26 cellular contexts compared by ENCODE assay signal in the genomic region with DNA sequence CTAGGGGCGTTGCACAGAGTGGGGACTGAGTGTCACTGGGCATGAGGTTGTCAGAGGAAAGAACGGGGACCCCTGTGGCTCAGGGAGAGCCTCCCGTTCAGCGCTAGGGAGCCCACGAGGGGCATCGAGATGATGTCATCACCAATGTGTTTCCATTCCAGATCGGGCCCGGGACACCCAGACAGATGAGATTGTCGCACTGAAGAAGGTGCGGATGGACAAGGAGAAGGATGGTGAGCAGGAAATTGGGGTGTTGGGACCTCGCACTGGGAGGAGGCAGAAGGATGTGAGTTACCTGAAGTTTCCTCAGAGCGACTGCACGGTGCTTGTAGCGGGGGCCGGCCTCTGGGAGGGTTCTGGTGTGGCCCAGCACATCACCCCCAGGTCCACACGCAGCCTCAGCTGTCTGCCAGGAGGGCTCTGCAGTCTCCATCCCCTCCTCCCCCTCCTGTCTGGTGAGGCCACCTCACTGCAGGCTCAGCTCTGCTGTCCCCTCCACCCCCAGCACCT. TPM values are rescaled to one million over a fixed set of nuclear protein-coding genes. Genes with fewer than 3 reads are reported as not detected.
DNase-seq lines count a peak whose midpoint lies in the region; ATAC-seq and TF ChIP-seq lines count a peak whose summit lies in the region.
"Had no signal": no experiment of that assay in that cellular context is flagged by ENCODE, and none has a peak within 500 bp of the region (broad histone marks: within the 10 kb centered on the region; RNA-seq: fewer than 3 reads in every experiment).

No MANE protein-coding gene starts in this region.

- no peaks in the 10 kb centered on the region for H3K9me3 ChIP-seq in spleen
- H3K9me3 ChIP-seq: sigmoid colon, SJSA1, tibial nerve had no signal

- H3K4me1 ChIP-seq in spleen, result peaks cover 7 to 43% (median 19%) of the 10 kb centered on the region in 6 donors

- H3K4me3 Mint-ChIP-seq in stimulated activated naive CD8-positive, alpha-beta T cell treated with anti-CD3 and anti-CD28 coated beads, Interleukin-15, amount 100 ng/mL, for 72 hours, result no peak overlapping the region
- H3K4me3 Mint-ChIP-seq in stimulated activated effector memory CD8-positive, alpha-beta T cell treated with anti-CD3 and anti-CD28 coated beads, Interleukin-12 subunit alpha, Interleukin-12 subunit beta, amount 100 ng/mL, for 72 hours, result no peak overlapping the region
- H3K4me3 Mint-ChIP-seq: activated CD8-positive, alpha-beta T cell treated with anti-CD3 and anti-CD28 coated beads, Interleukin-2, amount 10 ng/mL, durations not matched to agents 7 days and 5 days; activated naive CD8-positive, alpha-beta T cell treated with anti-CD3 and anti-CD28 coated beads, Interleukin-2, amount 50 U/mL, for 24 hours; HFFc6; T-cell had no signal

- TF ChIP-seq POLR2A in spleen (IDR thresholded peaks at IDR 0.05), result no peak

- WGBS in spleen, 5 donors, result 92 to 94% (median 93%) methylated on average over 16 of the region's 16 CpGs

- intact Hi-C loops in spleen (cut with DNase I; ENCODE audit: low total_unique reads), result no loop called here

- H3K27ac ChIP-seq in spleen, result no peak overlapping the region
- H3K27ac ChIP-seq: epithelial cell of prostate, sigmoid colon, SJSA1, tibial nerve had no signal

- no peaks in the 10 kb centered on the region for H3K27me3 Mint-ChIP-seq in stimulated activated naive CD8-positive, alpha-beta T cell treated with anti-CD3 and anti-CD28 coated beads, Interleukin-15, amount 100 ng/mL, for 72 hours
- H3K27me3 Mint-ChIP-seq: activated naive CD8-positive, alpha-beta T cell treated with anti-CD3 and anti-CD28 coated beads, Interleukin-2, amount 50 U/mL, for 24 hours; progenitor cell of endocrine pancreas; T-cell had no signal

- H3K4me1 Mint-ChIP-seq in stimulated activated naive CD8-positive, alpha-beta T cell treated with anti-CD3 and anti-CD28 coated beads, Interleukin-15, amount 100 ng/mL, for 72 hours, result peaks cover 33% of the 10 kb centered on the region
- peaks cover 37% of the 10 kb centered on the region for H3K4me1 Mint-ChIP-seq in stimulated activated effector memory CD8-positive, alpha-beta T cell treated with anti-CD3 and anti-CD28 coated beads, Interleukin-12 subunit alpha, Interleukin-12 subunit beta, amount 100 ng/mL, for 72 hours

- H3K9me3 Mint-ChIP-seq in stimulated activated naive CD8-positive, alpha-beta T cell treated with anti-CD3 and anti-CD28 coated beads, Interleukin-15, amount 100 ng/mL, for 72 hours, result no peaks in the 10 kb centered on the region
- no peaks in the 10 kb centered on the region for H3K9me3 Mint-ChIP-seq in stimulated activated effector memory CD8-positive, alpha-beta T cell treated with anti-CD3 and anti-CD28 coated beads, Interleukin-12 subunit alpha, Interleukin-12 subunit beta, amount 100 ng/mL, for 72 hours
- H3K9me3 Mint-ChIP-seq: activated naive CD8-positive, alpha-beta T cell treated with anti-CD3 and anti-CD28 coated beads, Interleukin-2, amount 50 U/mL, for 24 hours; HFFc6; T-cell had no signal

- no peaks in the 10 kb centered on the region for H3K27me3 ChIP-seq in spleen (replicated peaks in 1 of 7)
- H3K27me3 ChIP-seq: sigmoid colon, SJSA1, tibial nerve had no signal

- TF ChIP-seq CTCF in spleen (IDR thresholded peaks at IDR 0.05 in 8 of 11, conservative IDR thresholded peaks at IDR 0.05 in 3 of 11), result no peak

- no peak for ATAC-seq in stimulated activated naive CD8-positive, alpha-beta T cell treated with anti-CD3 and anti-CD28 coated beads, Interleukin-15, Interleukin-2, amounts not matched to agents 100 U/mL and 50 U/mL, for 24 hours
- no peak for ATAC-seq in stimulated activated naive CD8-positive, alpha-beta T cell treated with anti-CD3 and anti-CD28 coated beads, Interleukin-15, amount 100 ng/mL, for 72 hours
- ATAC-seq in stimulated activated effector memory CD8-positive, alpha-beta T cell treated with anti-CD3 and anti-CD28 coated beads, Interleukin-12 subunit alpha, Interleukin-12 subunit beta, amount 100 ng/mL, for 72 hours, result no peak
- ATAC-seq: activated CD8-positive, alpha-beta T cell treated with anti-CD3 and anti-CD28 coated beads, Interleukin-2, amount 10 ng/mL, durations not matched to agents 7 days and 5 days; activated naive CD8-positive, alpha-beta T cell treated with anti-CD3 and anti-CD28 coated beads, Interleukin-2, amount 50 U/mL, for 24 hours; T-cell had no signal

- H3K36me3 Mint-ChIP-seq in stimulated activated effector memory CD8-positive, alpha-beta T cell treated with anti-CD3 and anti-CD28 coated beads, Interleukin-12 subunit alpha, Interleukin-12 subunit beta, amount 100 ng/mL, for 72 hours, result peaks cover 69% of the 10 kb centered on the region

- H3K27ac Mint-ChIP-seq in stimulated activated naive CD8-positive, alpha-beta T cell treated with anti-CD3 and anti-CD28 coated beads, Interleukin-15, amount 100 ng/mL, for 72 hours, result peak overlapping the region in 1 of 2 donors; percentile 88
- H3K27ac Mint-ChIP-seq in stimulated activated effector memory CD8-positive, alpha-beta T cell treated with anti-CD3 and anti-CD28 coated beads, Interleukin-12 subunit alpha, Interleukin-12 subunit beta, amount 100 ng/mL, for 72 hours, result no peak overlapping the region
- H3K27ac Mint-ChIP-seq: activated CD8-positive, alpha-beta T cell treated with anti-CD3 and anti-CD28 coated beads, Interleukin-2, amount 10 ng/mL, durations not matched to agents 7 days and 5 days; activated naive CD8-positive, alpha-beta T cell treated with anti-CD3 and anti-CD28 coated beads, Interleukin-2, amount 50 U/mL, for 24 hours; HFFc6; progenitor cell of endocrine pancreas; T-cell had no signal

- H3K36me3 ChIP-seq in spleen, result peaks cover 0 to 67% (median 51%) of the 10 kb centered on the region in 6 donors

- no peak overlapping the region for H3K4me3 ChIP-seq in spleen
- H3K4me3 ChIP-seq: sigmoid colon, SJSA1, tibial nerve had no signal

- DNase-seq in stimulated activated naive CD8-positive, alpha-beta T cell treated with anti-CD3 and anti-CD28 coated beads, Interleukin-15, Interleukin-2, amounts not matched to agents 100 U/mL and 50 U/mL, for 24 hours, result peak; percentile 4
- no peak for DNase-seq in stimulated activated naive CD8-positive, alpha-beta T cell treated with anti-CD3 and anti-CD28 coated beads, Interleukin-15, amount 100 ng/mL, for 72 hours
- DNase-seq in spleen, result peak; percentile 59
- no peak for DNase-seq in stimulated activated effector memory CD8-positive, alpha-beta T cell treated with anti-CD3 and anti-CD28 coated beads, Interleukin-12 subunit alpha, Interleukin-12 subunit beta, amount 100 ng/mL, for 72 hours (ENCODE audit: low spot score in 2 of 2)
- DNase-seq: activated CD4-positive, CD25-positive, alpha-beta regulatory T cell treated with anti-CD3 and anti-CD28 coated beads, Interleukin-2, amount 50 U/mL, for 72 hours; activated CD8-positive, alpha-beta T cell treated with anti-CD3 and anti-CD28 coated beads, Interleukin-2, amount 10 ng/mL, durations not matched to agents 7 days and 5 days; activated gamma-delta T cell; activated naive CD8-positive, alpha-beta T cell treated with anti-CD3 and anti-CD28 coated beads, Interleukin-2, amount 50 U/mL, for 24 hours; activated T-cell treated with anti-CD3 and anti-CD28 coated beads for 4 hours; C1 segment of cervical spinal cord; Caco-2; cerebellar nuclear complex; DMS79; GF-D8; glutamatergic neuron; HFFc6; mammary epithelial cell; NCI-H1048; NCI-H2029; sigmoid colon; stimulated activated CD4-positive, alpha-beta T cell treated with anti-CD3 and anti-CD28 coated beads, Interleukin-15, amount 100 ng/mL, for 24 hours; T-cell had no signal

RNA-seq across cellular contexts. Expression of a gene that starts 4.0 kb away (rescaled TPM):
- total RNA-seq in spleen, result 100 to 1,000 TPM in 2 of 7 donors, 10 to 100 TPM in 5; 47.6 to 114 (median 76.3) TPM
- 100 to 1,000 TPM in 2 of 3 donors, 10 to 100 TPM in 1; 74.4 to 201 (median 134) TPM for polyA plus RNA-seq in spleen

RNA-seq across cellular contexts. Expression of a gene that starts 11.1 kb away (rescaled TPM):
- total RNA-seq in spleen, result 10 to 100 TPM in 6 of 7 donors, 1 to 10 TPM in 1; 6.8 to 16.9 (median 10.5) TPM
- polyA plus RNA-seq in spleen, result 1 to 10 TPM; 4.6 to 6.3 (median 5.7) TPM

RNA-seq across cellular contexts. Expression of a gene that starts 30.3 kb away (rescaled TPM):
- total RNA-seq in spleen, result 10 to 100 TPM in 6 of 7 donors, 1 to 10 TPM in 1; 6.0 to 28.8 (median 19.2) TPM
- polyA plus RNA-seq in spleen, result 10 to 100 TPM in 2 of 3 donors, 1 to 10 TPM in 1; 7.4 to 37.2 (median 34.5) TPM

RNA-seq across cellular contexts. Expression of a gene that starts 30.9 kb away (rescaled TPM):
- 10 to 100 TPM; 59.0 to 83.7 (median 65.3) TPM for total RNA-seq in spleen
- polyA plus RNA-seq in spleen, result 10 to 100 TPM; 28.9 to 63.6 (median 42.9) TPM

RNA-seq across cellular contexts. Expression of a gene that starts 32.8 kb away (rescaled TPM):
- 1 to 10 TPM; 2.9 to 5.7 (median 4.7) TPM for total RNA-seq in spleen
- polyA plus RNA-seq in spleen, result 1 to 10 TPM; 3.8 to 7.0 (median 4.9) TPM

Comparison
In these comparisons a context has a peak if more than half of its experiments do, and no peak if none do; other contexts are left out.
1. DNase-seq: peak in stimulated activated naive CD8-positive, alpha-beta T cell treated with anti-CD3 and anti-CD28 coated beads, Interleukin-15, Interleukin-2, amounts not matched to agents 100 U/mL and 50 U/mL, for 24 hours (single experiment) and spleen (single experiment); none in stimulated activated naive CD8-positive, alpha-beta T cell treated with anti-CD3 and anti-CD28 coated beads, Interleukin-15, amount 100 ng/mL, for 72 hours (0 of 2) and stimulated activated effector memory CD8-positive, alpha-beta T cell treated with anti-CD3 and anti-CD28 coated beads, Interleukin-12 subunit alpha, Interleukin-12 subunit beta, amount 100 ng/mL, for 72 hours (0 of 2).